ENCODE assay signal across 1 cellular context in genomic region chr6:154500769-154501171, GRCh38.
TF ChIP-seq lines count a peak whose summit lies in the region.

No MANE protein-coding gene starts in this region.

TF ChIP-seq in WTC11, 78 proteins besides CTCF, POLR2A, EP300 and RAD21 (continued from another document):
- TF ChIP-seq FOXP4 (CRISPR knock-in tag; IDR thresholded peaks at IDR 0.05) (no peak), ZNF232 (CRISPR knock-in tag; IDR thresholded peaks at IDR 0.05) (no peak)
